In the genomic region with DNA sequence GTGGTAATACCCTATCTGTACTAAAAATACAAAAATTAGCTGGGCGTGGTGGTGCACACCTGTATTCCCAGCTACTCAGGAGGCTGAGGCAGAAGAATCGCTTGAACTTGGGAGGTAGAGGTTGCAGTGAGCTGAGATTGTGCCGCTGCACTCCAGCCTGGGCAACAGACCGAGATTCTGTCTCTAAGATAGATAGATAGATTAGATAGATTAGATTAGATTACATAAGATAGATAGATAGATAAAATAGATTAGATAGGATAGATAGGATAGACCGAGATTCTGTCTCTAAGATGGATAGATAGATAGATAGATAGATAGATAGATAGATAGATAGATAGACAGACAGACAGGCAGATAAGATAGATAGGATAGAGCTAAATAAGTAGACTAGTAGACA, we compare ENCODE assay signal across 6 cellular contexts.
DNase-seq lines count a peak whose midpoint lies in the region; TF ChIP-seq lines count a peak whose summit lies in the region.
"Not testable (repeated sequence)": the region's sequence is repeated elsewhere in the genome, so short reads cannot be mapped to it uniquely, and the experiment has no call there.

No MANE protein-coding gene starts in this region.

- H3K4me1 ChIP-seq in Caco-2; HEK293 (ENCODE audit: control insufficient read depth, insufficient read depth, low read length); right atrium auricular region: not testable (repeated sequence)

- not testable (repeated sequence) for H3K27me3 ChIP-seq in Caco-2 (replicated peaks; ENCODE audit: control insufficient read depth, insufficient read depth, low read length); right atrium auricular region

- not testable (repeated sequence) for H3K9me3 Mint-ChIP-seq in Caco-2 (ENCODE audit: unreplicated experiment); MCF 10A (ENCODE audit: unreplicated experiment); nephron progenitor cell; osteocyte (ENCODE audit: unreplicated experiment)

- TF ChIP-seq CTCF in Caco-2 (IDR thresholded peaks at IDR 0.05; ENCODE audit: insufficient read depth in 1 of 2, low read depth in 1 of 2, low read length in 1 of 2, severe bottlenecking in 1 of 2, unreplicated experiment in 1 of 2); HEK293 (tag by site-specific recombination; IDR thresholded peaks at IDR 0.05); MCF 10A (IDR thresholded peaks at IDR 0.05; ENCODE audit: unreplicated experiment); right atrium auricular region (IDR thresholded peaks at IDR 0.05); nephron progenitor cell (IDR thresholded peaks at IDR 0.05); osteocyte (IDR thresholded peaks at IDR 0.05): not testable (repeated sequence)

- not testable (repeated sequence) for BruUV-seq in Caco-2 (replicated peaks; lab: Mats Ljungman, UMichigan); MCF 10A (replicated peaks; lab: Mats Ljungman, UMichigan)

- POLR2A ChIA-PET in Caco-2 (lab: Charles Lee); HEK293 (lab: Yijun Ruan, JAX); MCF 10A (lab: Yijun Ruan, JAX): not testable (repeated sequence)

- H3K27ac Mint-ChIP-seq in Caco-2 (ENCODE audit: unreplicated experiment) (peak overlapping the region; percentile 39), MCF 10A (ENCODE audit: low read depth, unreplicated experiment) (peak overlapping the region; percentile 15)
- not testable (repeated sequence) for H3K27ac Mint-ChIP-seq in nephron progenitor cell; osteocyte (ENCODE audit: unreplicated experiment)

- H3K4me3 Mint-ChIP-seq in Caco-2 (ENCODE audit: unreplicated experiment); MCF 10A (ENCODE audit: unreplicated experiment); osteocyte (ENCODE audit: unreplicated experiment): not testable (repeated sequence)
- peak overlapping the region; percentile 9 for H3K4me3 Mint-ChIP-seq in nephron progenitor cell

- not testable (repeated sequence) for H3K4me3 ChIP-seq in Caco-2 (ENCODE audit: low read depth, low read length); HEK293 (ENCODE audit: low read depth, low read length); right atrium auricular region

- intact Hi-C loops in Caco-2 (cut with micrococcal nuclease; ENCODE audit: unreplicated experiment); MCF 10A (cut with micrococcal nuclease): not testable (repeated sequence)

- peaks cover 23% of the 10 kb centered on the region for H3K36me3 Mint-ChIP-seq in Caco-2 (ENCODE audit: insufficient read depth, unreplicated experiment)
- not testable (repeated sequence) for H3K36me3 Mint-ChIP-seq in MCF 10A (ENCODE audit: insufficient read depth, unreplicated experiment)
- peaks cover 41% of the 10 kb centered on the region for H3K36me3 Mint-ChIP-seq in nephron progenitor cell (ENCODE audit: low read depth)
- H3K36me3 Mint-ChIP-seq in osteocyte (ENCODE audit: unreplicated experiment): peaks cover 15% of the 10 kb centered on the region

- H3K27ac ChIP-seq in HEK293 (ENCODE audit: extremely low read depth, low read depth, low read length); right atrium auricular region: not testable (repeated sequence)

- CTCF ChIA-PET in Caco-2 (lab: Charles Lee): not testable (repeated sequence)
- CTCF ChIA-PET in HEK293 (lab: Yijun Ruan, JAX): interaction anchor here (0.7 kb wide), 2 partner anchors 12 to 19 kb away, joined by 3 read pairs; no protein-coding TSS in a partner anchor
- CTCF ChIA-PET in MCF 10A (lab: Yijun Ruan, JAX): interaction anchor here (0.7 to 3.0 kb wide), 3 partner anchors 10 to 701 kb away, joined by 3 to 19 read pairs (median 4); no protein-coding TSS in a partner anchor

- DNase-seq in Caco-2; MCF 10A (ENCODE audit: unreplicated experiment); nephron progenitor cell: not testable (repeated sequence)
- DNase-seq in right atrium auricular region (ENCODE audit: low spot score): peak; percentile 1
- DNase-seq in osteocyte (ENCODE audit: extremely low spot score, unreplicated experiment): peak; percentile 5

- H3K36me3 ChIP-seq in Caco-2 (ENCODE audit: control insufficient read depth, insufficient read depth, low read length); HEK293 (ENCODE audit: control insufficient read depth in 2 of 2, insufficient read depth in 1 of 2, low read length in 2 of 2); right atrium auricular region: not testable (repeated sequence)

- H3K27me3 Mint-ChIP-seq in Caco-2 (ENCODE audit: insufficient read depth, unreplicated experiment); MCF 10A (ENCODE audit: insufficient read depth, unreplicated experiment); nephron progenitor cell (ENCODE audit: low read depth, poor library complexity); osteocyte (ENCODE audit: unreplicated experiment): not testable (repeated sequence)

- not testable (repeated sequence) for H3K4me1 Mint-ChIP-seq in Caco-2 (ENCODE audit: low read depth, unreplicated experiment); MCF 10A (ENCODE audit: insufficient read depth, unreplicated experiment)
- peaks cover 54% of the 10 kb centered on the region for H3K4me1 Mint-ChIP-seq in nephron progenitor cell
- H3K4me1 Mint-ChIP-seq in osteocyte (ENCODE audit: unreplicated experiment): peaks cover 10% of the 10 kb centered on the region

- not testable (repeated sequence) for H3K9me3 ChIP-seq in Caco-2; HEK293 (ENCODE audit: control insufficient read depth, insufficient read depth, low read depth, low read length); right atrium auricular region

TF ChIP-seq in HEK293, 187 proteins besides CTCF, POLR2A, EP300 and RAD21:
- TF ChIP-seq ZNF366 (tag by site-specific recombination; conservative IDR thresholded peaks at IDR 0.05): 0 out of 2 replicates have a peak, but pooled peaks have one; percentile 17
